In genomic region chr5:62354028-62354874, GRCh38 we compare ENCODE assay signal across 8 cellular contexts. TPM values are rescaled to one million over a fixed set of nuclear protein-coding genes. Genes with fewer than 3 reads are reported as not detected.
DNase-seq lines count a peak whose midpoint lies in the region; ATAC-seq and TF ChIP-seq lines count a peak whose summit lies in the region.

No MANE protein-coding gene starts in this region.

- no peak overlapping the region for H3K27ac ChIP-seq in HL-60 (replicated peaks)

- DNase-seq in activated CD4-positive, alpha-beta memory T cell treated with anti-CD3 and anti-CD28 coated beads, Interleukin-2, amount 10 ng/mL, durations not matched to agents 7 days and 5 days = no peak
- DNase-seq in activated CD4-positive, alpha-beta memory T cell treated with anti-CD3 and anti-CD28 coated beads for 36 hours = no peak
- DNase-seq in HL-60 (ENCODE audit: low read depth in 1 of 2, low spot score in 1 of 2) (peak; percentile 1 to 12), fibroblast of peridontal ligament (ENCODE audit: extremely low read depth) (peak; percentile 75), progenitor cell of endocrine pancreas (ENCODE audit: low spot score, unreplicated experiment) (no peak), cerebellar nuclear complex (lab: John Stamatoyannopoulos, UW) (no peak)

- TF ChIP-seq CTCF in HL-60 (IDR thresholded peaks at IDR 0.05; ENCODE audit: insufficient read depth, low read length) (peak; percentile 1), progenitor cell of endocrine pancreas (IDR thresholded peaks at IDR 0.05; ENCODE audit: unreplicated experiment) (peak; percentile 72)

- H3K4me3 Mint-ChIP-seq in activated CD4-positive, alpha-beta memory T cell treated with anti-CD3 and anti-CD28 coated beads, Interleukin-2, amount 10 ng/mL, durations not matched to agents 7 days and 5 days = no peak overlapping the region
- H3K4me3 Mint-ChIP-seq in activated CD4-positive, alpha-beta memory T cell treated with anti-CD3 and anti-CD28 coated beads for 36 hours = no peak overlapping the region
- H3K4me3 Mint-ChIP-seq in progenitor cell of endocrine pancreas (ENCODE audit: low read depth) = no peak overlapping the region

- H3K4me1 Mint-ChIP-seq in activated CD4-positive, alpha-beta memory T cell treated with anti-CD3 and anti-CD28 coated beads, Interleukin-2, amount 10 ng/mL, durations not matched to agents 7 days and 5 days = peaks cover 30% of the 10 kb centered on the region
- H3K4me1 Mint-ChIP-seq in activated CD4-positive, alpha-beta memory T cell treated with anti-CD3 and anti-CD28 coated beads for 36 hours (ENCODE audit: low read depth) = peaks cover 20% of the 10 kb centered on the region
- H3K4me1 Mint-ChIP-seq in progenitor cell of endocrine pancreas (ENCODE audit: low read depth) = no peaks in the 10 kb centered on the region

- peak; percentile 80 for ATAC-seq in GM21390 (IDR thresholded peaks at IDR 0.05; ENCODE audit: unreplicated experiment)
- peak; percentile 87 for ATAC-seq in SK-N-SH treated with all-trans-retinoic acid at 6 μM for 48 hours

- H3K27ac Mint-ChIP-seq in activated CD4-positive, alpha-beta memory T cell treated with anti-CD3 and anti-CD28 coated beads, Interleukin-2, amount 10 ng/mL, durations not matched to agents 7 days and 5 days = peak overlapping the region; percentile 48
- no peak overlapping the region for H3K27ac Mint-ChIP-seq in activated CD4-positive, alpha-beta memory T cell treated with anti-CD3 and anti-CD28 coated beads for 36 hours
- H3K27ac Mint-ChIP-seq in progenitor cell of endocrine pancreas = no peak overlapping the region

- H3K27me3 Mint-ChIP-seq in activated CD4-positive, alpha-beta memory T cell treated with anti-CD3 and anti-CD28 coated beads, Interleukin-2, amount 10 ng/mL, durations not matched to agents 7 days and 5 days = no peaks in the 10 kb centered on the region
- no peaks in the 10 kb centered on the region for H3K27me3 Mint-ChIP-seq in activated CD4-positive, alpha-beta memory T cell treated with anti-CD3 and anti-CD28 coated beads for 36 hours
- no peaks in the 10 kb centered on the region for H3K27me3 Mint-ChIP-seq in progenitor cell of endocrine pancreas

- POLR2A ChIA-PET in activated CD4-positive, alpha-beta memory T cell treated with anti-CD3 and anti-CD28 coated beads, Interleukin-2, amount 10 ng/mL, durations not matched to agents 7 days and 5 days (lab: Charles Lee) = interaction anchor here (0.9 to 1.2 kb wide), 3 partner anchors 49 to 130 kb away, joined by 3 to 6 read pairs (median 3); partner anchors contain the start of gene DIMT1
- POLR2A ChIA-PET in activated CD4-positive, alpha-beta memory T cell treated with anti-CD3 and anti-CD28 coated beads for 36 hours (lab: Charles Lee) = no interaction called here

- CTCF ChIA-PET in activated CD4-positive, alpha-beta memory T cell treated with anti-CD3 and anti-CD28 coated beads, Interleukin-2, amount 10 ng/mL, durations not matched to agents 7 days and 5 days (lab: Charles Lee) = interaction anchor here (0.8 to 7.1 kb wide), 7 partner anchors 14 to 129 kb away, joined by 3 to 76 read pairs (median 5); partner anchors contain the start of gene DIMT1
- CTCF ChIA-PET in activated CD4-positive, alpha-beta memory T cell treated with anti-CD3 and anti-CD28 coated beads for 36 hours (lab: Charles Lee) = interaction anchor here (0.6 to 9.3 kb wide), 11 partner anchors 9 to 130 kb away, joined by 3 to 83 read pairs (median 4); partner anchors contain the start of gene KIF2A

- H3K27me3 ChIP-seq in HL-60 (ENCODE audit: insufficient read depth, poor library complexity, severe bottlenecking) = no peaks in the 10 kb centered on the region

- H3K9me3 Mint-ChIP-seq in activated CD4-positive, alpha-beta memory T cell treated with anti-CD3 and anti-CD28 coated beads, Interleukin-2, amount 10 ng/mL, durations not matched to agents 7 days and 5 days = no peaks in the 10 kb centered on the region
- H3K9me3 Mint-ChIP-seq in activated CD4-positive, alpha-beta memory T cell treated with anti-CD3 and anti-CD28 coated beads for 36 hours = no peaks in the 10 kb centered on the region
- no peaks in the 10 kb centered on the region for H3K9me3 Mint-ChIP-seq in progenitor cell of endocrine pancreas (ENCODE audit: low read depth)

- peaks cover 65% of the 10 kb centered on the region for H3K36me3 Mint-ChIP-seq in activated CD4-positive, alpha-beta memory T cell treated with anti-CD3 and anti-CD28 coated beads, Interleukin-2, amount 10 ng/mL, durations not matched to agents 7 days and 5 days (ENCODE audit: low read depth)
- H3K36me3 Mint-ChIP-seq in activated CD4-positive, alpha-beta memory T cell treated with anti-CD3 and anti-CD28 coated beads for 36 hours = peaks cover 31% of the 10 kb centered on the region
- H3K36me3 Mint-ChIP-seq in progenitor cell of endocrine pancreas (ENCODE audit: insufficient read depth) = peaks cover 11% of the 10 kb centered on the region

- no peak overlapping the region for H3K4me3 ChIP-seq in HL-60 (replicated peaks; ENCODE audit: insufficient read depth, low read length)

- intact Hi-C loops in activated CD4-positive, alpha-beta memory T cell treated with anti-CD3 and anti-CD28 coated beads for 36 hours (cut with micrococcal nuclease) = loop anchor here (1.0 kb wide), 2 partner anchors 47 to 130 kb away; no protein-coding TSS in a partner anchor

TF ChIP-seq in SK-N-SH treated with all-trans-retinoic acid at 6 μM for 48 hours, 23 proteins besides CTCF, POLR2A, EP300 and RAD21 (continues in another document):
- TF ChIP-seq ZNF8 (CRISPR knock-in tag; IDR thresholded peaks at IDR 0.05) = no peak
- no peak for TF ChIP-seq TCF4 (CRISPR knock-in tag; IDR thresholded peaks at IDR 0.05; ENCODE audit: borderline replicate concordance)
- TF ChIP-seq TOX (CRISPR knock-in tag; IDR thresholded peaks at IDR 0.05; ENCODE audit: borderline replicate concordance) = no peak
- TF ChIP-seq ISL1 (CRISPR knock-in tag; IDR thresholded peaks at IDR 0.05) = no peak
- TF ChIP-seq, protein P1, sequence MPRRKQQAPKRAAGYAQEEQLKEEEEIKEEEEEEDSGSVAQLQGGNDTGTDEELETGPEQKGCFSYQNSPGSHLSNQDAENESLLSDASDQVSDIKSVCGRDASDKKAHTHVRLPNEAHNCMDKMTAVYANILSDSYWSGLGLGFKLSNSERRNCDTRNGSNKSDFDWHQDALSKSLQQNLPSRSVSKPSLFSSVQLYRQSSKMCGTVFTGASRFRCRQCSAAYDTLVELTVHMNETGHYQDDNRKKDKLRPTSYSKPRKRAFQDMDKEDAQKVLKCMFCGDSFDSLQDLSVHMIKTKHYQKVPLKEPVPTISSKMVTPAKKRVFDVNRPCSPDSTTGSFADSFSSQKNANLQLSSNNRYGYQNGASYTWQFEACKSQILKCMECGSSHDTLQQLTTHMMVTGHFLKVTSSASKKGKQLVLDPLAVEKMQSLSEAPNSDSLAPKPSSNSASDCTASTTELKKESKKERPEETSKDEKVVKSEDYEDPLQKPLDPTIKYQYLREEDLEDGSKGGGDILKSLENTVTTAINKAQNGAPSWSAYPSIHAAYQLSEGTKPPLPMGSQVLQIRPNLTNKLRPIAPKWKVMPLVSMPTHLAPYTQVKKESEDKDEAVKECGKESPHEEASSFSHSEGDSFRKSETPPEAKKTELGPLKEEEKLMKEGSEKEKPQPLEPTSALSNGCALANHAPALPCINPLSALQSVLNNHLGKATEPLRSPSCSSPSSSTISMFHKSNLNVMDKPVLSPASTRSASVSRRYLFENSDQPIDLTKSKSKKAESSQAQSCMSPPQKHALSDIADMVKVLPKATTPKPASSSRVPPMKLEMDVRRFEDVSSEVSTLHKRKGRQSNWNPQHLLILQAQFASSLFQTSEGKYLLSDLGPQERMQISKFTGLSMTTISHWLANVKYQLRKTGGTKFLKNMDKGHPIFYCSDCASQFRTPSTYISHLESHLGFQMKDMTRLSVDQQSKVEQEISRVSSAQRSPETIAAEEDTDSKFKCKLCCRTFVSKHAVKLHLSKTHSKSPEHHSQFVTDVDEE (CRISPR knock-in tag; IDR thresholded peaks at IDR 0.05) = no peak
- TF ChIP-seq, protein P2, sequence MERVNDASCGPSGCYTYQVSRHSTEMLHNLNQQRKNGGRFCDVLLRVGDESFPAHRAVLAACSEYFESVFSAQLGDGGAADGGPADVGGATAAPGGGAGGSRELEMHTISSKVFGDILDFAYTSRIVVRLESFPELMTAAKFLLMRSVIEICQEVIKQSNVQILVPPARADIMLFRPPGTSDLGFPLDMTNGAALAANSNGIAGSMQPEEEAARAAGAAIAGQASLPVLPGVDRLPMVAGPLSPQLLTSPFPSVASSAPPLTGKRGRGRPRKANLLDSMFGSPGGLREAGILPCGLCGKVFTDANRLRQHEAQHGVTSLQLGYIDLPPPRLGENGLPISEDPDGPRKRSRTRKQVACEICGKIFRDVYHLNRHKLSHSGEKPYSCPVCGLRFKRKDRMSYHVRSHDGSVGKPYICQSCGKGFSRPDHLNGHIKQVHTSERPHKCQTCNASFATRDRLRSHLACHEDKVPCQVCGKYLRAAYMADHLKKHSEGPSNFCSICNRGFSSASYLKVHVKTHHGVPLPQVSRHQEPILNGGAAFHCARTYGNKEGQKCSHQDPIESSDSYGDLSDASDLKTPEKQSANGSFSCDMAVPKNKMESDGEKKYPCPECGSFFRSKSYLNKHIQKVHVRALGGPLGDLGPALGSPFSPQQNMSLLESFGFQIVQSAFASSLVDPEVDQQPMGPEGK (CRISPR knock-in tag; IDR thresholded peaks at IDR 0.05; ENCODE audit: borderline replicate concordance) = no peak

RNA-seq across cellular contexts. Expression of gene KIF2A, which starts 48.2 kb away (rescaled TPM):
- total RNA-seq in activated CD4-positive, alpha-beta memory T cell treated with anti-CD3 and anti-CD28 coated beads, Interleukin-2, amount 10 ng/mL, durations not matched to agents 7 days and 5 days = 100 to 1,000 TPM; 250 to 251 TPM
- 100 to 1,000 TPM; 209 TPM for total RNA-seq in activated CD4-positive, alpha-beta memory T cell treated with anti-CD3 and anti-CD28 coated beads for 36 hours
- total RNA-seq in progenitor cell of endocrine pancreas = 69.3 and 75.3 TPM in 2 replicates

RNA-seq across cellular contexts. Expression of gene DIMT1, which starts 49.5 kb away (rescaled TPM):
- total RNA-seq in activated CD4-positive, alpha-beta memory T cell treated with anti-CD3 and anti-CD28 coated beads, Interleukin-2, amount 10 ng/mL, durations not matched to agents 7 days and 5 days = 10 to 100 TPM; 28.9 to 33.6 TPM
- 10 to 100 TPM; 46.9 to 48.9 TPM for total RNA-seq in activated CD4-positive, alpha-beta memory T cell treated with anti-CD3 and anti-CD28 coated beads for 36 hours
- 18.6 and 20.3 TPM in 2 replicates for total RNA-seq in progenitor cell of endocrine pancreas

RNA-seq across cellular contexts. Expression of gene IPO11, which starts 58.3 kb away (rescaled TPM):
- 10 to 100 TPM; 23.8 to 23.9 TPM for total RNA-seq in activated CD4-positive, alpha-beta memory T cell treated with anti-CD3 and anti-CD28 coated beads, Interleukin-2, amount 10 ng/mL, durations not matched to agents 7 days and 5 days
- total RNA-seq in activated CD4-positive, alpha-beta memory T cell treated with anti-CD3 and anti-CD28 coated beads for 36 hours = 10 to 100 TPM; 55.4 to 59.2 TPM
- total RNA-seq in progenitor cell of endocrine pancreas = 32.7 and 36.2 TPM in 2 replicates

Comparison
In these comparisons a context has a peak if more than half of its experiments do, and no peak if none do; other contexts are left out.
1. DNase-seq: peak in HL-60 (2 of 2) and fibroblast of peridontal ligament (single experiment); none in activated CD4-positive, alpha-beta memory T cell treated with anti-CD3 and anti-CD28 coated beads, Interleukin-2, amount 10 ng/mL, durations not matched to agents 7 days and 5 days (single experiment), activated CD4-positive, alpha-beta memory T cell treated with anti-CD3 and anti-CD28 coated beads for 36 hours (single experiment), progenitor cell of endocrine pancreas (single experiment) and cerebellar nuclear complex (0 of 2).